24 cellular contexts compared by ENCODE assay signal in genomic region chr14:58315606-58316005, GRCh38. TPM values are rescaled to one million over a fixed set of nuclear protein-coding genes. Genes with fewer than 3 reads are reported as not detected.
DNase-seq lines count a peak whose midpoint lies in the region; ATAC-seq, FAIRE-seq and TF ChIP-seq lines count a peak whose summit lies in the region.
"Had no signal": no experiment of that assay in that cellular context is flagged by ENCODE, and none has a peak within 500 bp of the region (broad histone marks: within the 10 kb centered on the region; RNA-seq: fewer than 3 reads in every experiment).

No MANE protein-coding gene starts in this region.

- H3K36me3 ChIP-seq in mammary epithelial cell (ENCODE audit: insufficient read depth, low read length) (peaks cover 11% of the 10 kb centered on the region), pancreas (peaks cover 0 to 21% (median 9%) of the 10 kb centered on the region in 3 donors), suprapubic skin (peaks cover 57% of the 10 kb centered on the region)

- TF ChIP-seq EP300 in suprapubic skin (IDR thresholded peaks at IDR 0.05): no peak

- no peak overlapping the region for H3K27ac ChIP-seq in mammary epithelial cell (ENCODE audit: insufficient read depth, low read depth, low read length)
- no peak overlapping the region for H3K27ac ChIP-seq in pancreas
- H3K27ac ChIP-seq in suprapubic skin: no peak overlapping the region
- H3K27ac ChIP-seq: gastroesophageal sphincter, KMS-11, sigmoid colon had no signal

- H3K9ac ChIP-seq in mammary epithelial cell (ENCODE audit: insufficient read depth, low read length): no peak overlapping the region
- H3K9ac ChIP-seq: KMS-11 had no signal

- WGBS in mammary epithelial cell (ENCODE audit: low coverage, missing lambda C conversion rate): 88% methylated on average over 1 of the region's 1 CpG
- 88% methylated on average over 1 of the region's 1 CpG for WGBS in pancreas, 2 donors
- 50% methylated on average over 1 of the region's 1 CpG for WGBS in suprapubic skin

- H3K9me3 ChIP-seq in mammary epithelial cell (replicated peaks; ENCODE audit: insufficient read depth, low read length) (no peaks in the 10 kb centered on the region), pancreas (no peaks in the 10 kb centered on the region), suprapubic skin (no peaks in the 10 kb centered on the region)
- H3K9me3 ChIP-seq: gastroesophageal sphincter, sigmoid colon had no signal

- peaks cover 2% of the 10 kb centered on the region for H3K4me1 Mint-ChIP-seq in activated CD8-positive, alpha-beta T cell treated with anti-CD3 and anti-CD28 coated beads for 36 hours (ENCODE audit: low read depth)
- H3K4me1 Mint-ChIP-seq in activated CD8-positive, alpha-beta T cell treated with anti-CD3 and anti-CD28 coated beads, Interleukin-2, amount 10 ng/mL, durations not matched to agents 7 days and 5 days (ENCODE audit: low read depth): no peaks in the 10 kb centered on the region
- H3K4me1 Mint-ChIP-seq: stimulated activated memory B cell treated with anti-CD40 and anti-IgM and Interleukin-4, amounts not matched to agents 10 μg/mL and 1 μg/mL and 100 μg/mL, for 72 hours had no signal

- H3K36me3 Mint-ChIP-seq in activated CD8-positive, alpha-beta T cell treated with anti-CD3 and anti-CD28 coated beads for 36 hours (ENCODE audit: low read depth): peaks cover 8% of the 10 kb centered on the region
- H3K36me3 Mint-ChIP-seq in activated CD8-positive, alpha-beta T cell treated with anti-CD3 and anti-CD28 coated beads, Interleukin-2, amount 10 ng/mL, durations not matched to agents 7 days and 5 days (ENCODE audit: low read depth): peaks cover 27% of the 10 kb centered on the region

- no TSS peak for BruUV-seq in mammary epithelial cell (replicated peaks; lab: Mats Ljungman, UMichigan)

- no peak for TF ChIP-seq CTCF in activated CD8-positive, alpha-beta T cell treated with anti-CD3 and anti-CD28 coated beads for 36 hours (IDR thresholded peaks at IDR 0.05)
- TF ChIP-seq CTCF in mammary epithelial cell (conservative IDR thresholded peaks at IDR 0.05 in 1 of 2, IDR thresholded peaks at IDR 0.05 in 1 of 2; ENCODE audit: extremely low read depth in 1 of 2, insufficient read depth in 1 of 2, low read depth in 1 of 2, low read length in 2 of 2) (no peak), pancreas (IDR thresholded peaks at IDR 0.05) (no peak), suprapubic skin (IDR thresholded peaks at IDR 0.05) (no peak)

- no peaks in the 10 kb centered on the region for H3K27me3 Mint-ChIP-seq in activated CD8-positive, alpha-beta T cell treated with anti-CD3 and anti-CD28 coated beads for 36 hours
- H3K27me3 Mint-ChIP-seq in activated CD8-positive, alpha-beta T cell treated with anti-CD3 and anti-CD28 coated beads, Interleukin-2, amount 10 ng/mL, durations not matched to agents 7 days and 5 days (ENCODE audit: low read depth): no peaks in the 10 kb centered on the region
- H3K27me3 Mint-ChIP-seq: CD4-positive, CD25-positive, alpha-beta regulatory T cell; naive thymus-derived CD4-positive, alpha-beta T cell; stimulated activated memory B cell treated with anti-CD40 and anti-IgM and Interleukin-4, amounts not matched to agents 10 μg/mL and 1 μg/mL and 100 μg/mL, for 72 hours had no signal

- H3K9me3 Mint-ChIP-seq in activated CD8-positive, alpha-beta T cell treated with anti-CD3 and anti-CD28 coated beads for 36 hours: no peaks in the 10 kb centered on the region
- no peaks in the 10 kb centered on the region for H3K9me3 Mint-ChIP-seq in activated CD8-positive, alpha-beta T cell treated with anti-CD3 and anti-CD28 coated beads, Interleukin-2, amount 10 ng/mL, durations not matched to agents 7 days and 5 days (ENCODE audit: insufficient read depth)
- H3K9me3 Mint-ChIP-seq: naive thymus-derived CD4-positive, alpha-beta T cell; stimulated activated memory B cell treated with anti-CD40 and anti-IgM and Interleukin-4, amounts not matched to agents 10 μg/mL and 1 μg/mL and 100 μg/mL, for 72 hours had no signal

- H3K27me3 ChIP-seq in mammary epithelial cell (ENCODE audit: insufficient read depth, low read length) (no peaks in the 10 kb centered on the region), pancreas (no peaks in the 10 kb centered on the region), suprapubic skin (no peaks in the 10 kb centered on the region)
- H3K27me3 ChIP-seq: gastroesophageal sphincter, sigmoid colon had no signal

- TF ChIP-seq POLR2A in suprapubic skin (IDR thresholded peaks at IDR 0.05): no peak

- H4K20me1 ChIP-seq in mammary epithelial cell (ENCODE audit: insufficient read depth, low read length): no peaks in the 10 kb centered on the region

- no peak for ATAC-seq in activated CD8-positive, alpha-beta T cell treated with anti-CD3 and anti-CD28 coated beads for 36 hours
- ATAC-seq in activated CD8-positive, alpha-beta T cell treated with anti-CD3 and anti-CD28 coated beads, Interleukin-2, amount 10 ng/mL, durations not matched to agents 7 days and 5 days: no peak
- no peak for ATAC-seq in pancreas
- ATAC-seq in GM19035 (IDR thresholded peaks at IDR 0.05; ENCODE audit: unreplicated experiment): no peak
- ATAC-seq: gastroesophageal sphincter; GM12878; left colon; naive thymus-derived CD4-positive, alpha-beta T cell; stimulated activated memory B cell treated with anti-CD40 and anti-IgM and Interleukin-4, amounts not matched to agents 10 μg/mL and 1 μg/mL and 100 μg/mL, for 72 hours had no signal

- in situ Hi-C loops in mammary epithelial cell (cut with MboI; ENCODE audit: low sequenced_read_pairs in 2 of 2): no loop called here

- DNase-seq in activated CD8-positive, alpha-beta T cell treated with anti-CD3 and anti-CD28 coated beads for 36 hours: no peak
- no peak for DNase-seq in activated CD8-positive, alpha-beta T cell treated with anti-CD3 and anti-CD28 coated beads, Interleukin-2, amount 10 ng/mL, durations not matched to agents 7 days and 5 days
- DNase-seq in HTR-8/SVneo (ENCODE audit: insufficient read length, low spot score) (peak; percentile 19), mammary epithelial cell (peak; percentile 77), pancreas (no peak), suprapubic skin (ENCODE audit: low spot score in 2 of 2) (no peak)
- no peak for DNase-seq in activated CD8-positive, alpha-beta memory T cell treated with anti-CD3 and anti-CD28 coated beads, Interleukin-2, amount 50 U/mL, for 48 hours
- DNase-seq: activated CD4-positive, alpha-beta T cell treated with anti-CD3 and anti-CD28 coated beads for 48 hours; activated effector memory CD4-positive, alpha-beta T cell treated with Interleukin-2 at 50 U/mL for 16 hours; CD4-positive, CD25-positive, alpha-beta regulatory T cell; DMS 273 treated with DMSO at 0.1 percent for 48 hours; left colon; mesendoderm; naive thymus-derived CD4-positive, alpha-beta T cell; NCI-H1048; NCI-H2029; NCI-H510A; Right ventricle myocardium superior; sigmoid colon had no signal

- FAIRE-seq in HTR-8/SVneo (lab: Jason Lieb, UNC) (peak; percentile 58), pancreas (lab: Jason Lieb, UNC) (peak; percentile 45)
- FAIRE-seq: GM12878 had no signal

- intact Hi-C loops in activated CD8-positive, alpha-beta T cell treated with anti-CD3 and anti-CD28 coated beads for 36 hours (cut with micrococcal nuclease): no loop called here
- intact Hi-C loops in mammary epithelial cell (cut with micrococcal nuclease): no loop called here
- intact Hi-C loops in pancreas (cut with DNase I): no loop called here

- no peak overlapping the region for H2AFZ ChIP-seq in mammary epithelial cell (ENCODE audit: low read depth, low read length)

- no peaks in the 10 kb centered on the region for H3K4me1 ChIP-seq in mammary epithelial cell (ENCODE audit: insufficient read depth, low read length)
- no peaks in the 10 kb centered on the region for H3K4me1 ChIP-seq in pancreas
- no peaks in the 10 kb centered on the region for H3K4me1 ChIP-seq in suprapubic skin
- H3K4me1 ChIP-seq: gastroesophageal sphincter, sigmoid colon had no signal

- peak overlapping the region; percentile 61 for H3K27ac Mint-ChIP-seq in activated CD8-positive, alpha-beta T cell treated with anti-CD3 and anti-CD28 coated beads for 36 hours
- H3K27ac Mint-ChIP-seq in activated CD8-positive, alpha-beta T cell treated with anti-CD3 and anti-CD28 coated beads, Interleukin-2, amount 10 ng/mL, durations not matched to agents 7 days and 5 days: no peak overlapping the region
- H3K27ac Mint-ChIP-seq: stimulated activated memory B cell treated with anti-CD40 and anti-IgM and Interleukin-4, amounts not matched to agents 10 μg/mL and 1 μg/mL and 100 μg/mL, for 72 hours had no signal

- no peaks in the 10 kb centered on the region for H3K79me2 ChIP-seq in mammary epithelial cell (ENCODE audit: insufficient read depth, low read length)

- H3K4me3 Mint-ChIP-seq in activated CD8-positive, alpha-beta T cell treated with anti-CD3 and anti-CD28 coated beads for 36 hours: no peak overlapping the region
- H3K4me3 Mint-ChIP-seq in activated CD8-positive, alpha-beta T cell treated with anti-CD3 and anti-CD28 coated beads, Interleukin-2, amount 10 ng/mL, durations not matched to agents 7 days and 5 days: no peak overlapping the region
- H3K4me3 Mint-ChIP-seq: CD4-positive, CD25-positive, alpha-beta regulatory T cell; naive thymus-derived CD4-positive, alpha-beta T cell; stimulated activated memory B cell treated with anti-CD40 and anti-IgM and Interleukin-4, amounts not matched to agents 10 μg/mL and 1 μg/mL and 100 μg/mL, for 72 hours had no signal

- no peak overlapping the region for H3K4me2 ChIP-seq in mammary epithelial cell (ENCODE audit: insufficient read depth, low read depth, low read length)
- H3K4me2 ChIP-seq: KMS-11 had no signal

- dilution Hi-C loops in mammary epithelial cell (cut with HindIII; ENCODE audit: low sequenced_read_pairs): no loop called here

- H3K4me3 ChIP-seq in mammary epithelial cell (replicated peaks in 1 of 3; ENCODE audit: insufficient read depth in 1 of 3, low read depth in 2 of 3, low read length in 3 of 3) (no peak overlapping the region), pancreas (no peak overlapping the region), suprapubic skin (no peak overlapping the region)
- H3K4me3 ChIP-seq: gastroesophageal sphincter, GM12878, sigmoid colon had no signal

- POLR2A ChIA-PET in activated CD8-positive, alpha-beta T cell treated with anti-CD3 and anti-CD28 coated beads for 36 hours (lab: Charles Lee): interaction anchor here (1.7 kb wide), 1 partner anchor 9 kb away, joined by 4 read pairs; no protein-coding TSS in a partner anchor
- POLR2A ChIA-PET in activated CD8-positive, alpha-beta T cell treated with anti-CD3 and anti-CD28 coated beads, Interleukin-2, amount 10 ng/mL, durations not matched to agents 7 days and 5 days (lab: Charles Lee): interaction anchor here (0.5 kb wide), 1 partner anchor 112 kb away, joined by 3 read pairs; the partner anchor contains the start of genes KIAA0586 and TIMM9

- CTCF ChIA-PET in activated CD8-positive, alpha-beta T cell treated with anti-CD3 and anti-CD28 coated beads for 36 hours (lab: Charles Lee): no interaction called here
- CTCF ChIA-PET in activated CD8-positive, alpha-beta T cell treated with anti-CD3 and anti-CD28 coated beads, Interleukin-2, amount 10 ng/mL, durations not matched to agents 7 days and 5 days (lab: Charles Lee): no interaction called here
- CTCF ChIA-PET in mammary epithelial cell (lab: Charles Lee; ENCODE audit: low non-redundant PET): no interaction called here

RNA-seq across cellular contexts. Expression of gene ARID4A, which starts 17.3 kb away (rescaled TPM):
- total RNA-seq in activated CD8-positive, alpha-beta T cell treated with anti-CD3 and anti-CD28 coated beads for 36 hours: 10 to 100 TPM; 22.1 to 22.4 TPM
- 10 to 100 TPM; 27.0 to 28.0 TPM for total RNA-seq in activated CD8-positive, alpha-beta T cell treated with anti-CD3 and anti-CD28 coated beads, Interleukin-2, amount 10 ng/mL, durations not matched to agents 7 days and 5 days
- 10 to 100 TPM in 1 of 2 donors, 1 to 10 TPM in 1; 4.2 to 11.9 TPM for total RNA-seq in mammary epithelial cell
- 2.5 TPM for polyA plus RNA-seq in mammary epithelial cell
- polyA minus RNA-seq in mammary epithelial cell: 2.0 TPM
- 10 to 100 TPM in 4 of 6 donors, 1 to 10 TPM in 2; 8.7 to 20.2 (median 13.5) TPM for total RNA-seq in pancreas
- 1 to 10 TPM; 5.5 to 6.0 TPM for polyA plus RNA-seq in pancreas
- total RNA-seq in suprapubic skin: 10 to 100 TPM; 11.0 to 42.2 (median 14.4) TPM

Comparison
In these comparisons a context has a peak if more than half of its experiments do, and no peak if none do; other contexts are left out.
1. DNase-seq: peak in HTR-8/SVneo (single experiment) and mammary epithelial cell (single experiment); none in activated CD8-positive, alpha-beta T cell treated with anti-CD3 and anti-CD28 coated beads for 36 hours (single experiment), activated CD8-positive, alpha-beta T cell treated with anti-CD3 and anti-CD28 coated beads, Interleukin-2, amount 10 ng/mL, durations not matched to agents 7 days and 5 days (single experiment), pancreas (0 of 6), suprapubic skin (0 of 2) and activated CD8-positive, alpha-beta memory T cell treated with anti-CD3 and anti-CD28 coated beads, Interleukin-2, amount 50 U/mL, for 48 hours (single experiment).